In the genomic region with DNA sequence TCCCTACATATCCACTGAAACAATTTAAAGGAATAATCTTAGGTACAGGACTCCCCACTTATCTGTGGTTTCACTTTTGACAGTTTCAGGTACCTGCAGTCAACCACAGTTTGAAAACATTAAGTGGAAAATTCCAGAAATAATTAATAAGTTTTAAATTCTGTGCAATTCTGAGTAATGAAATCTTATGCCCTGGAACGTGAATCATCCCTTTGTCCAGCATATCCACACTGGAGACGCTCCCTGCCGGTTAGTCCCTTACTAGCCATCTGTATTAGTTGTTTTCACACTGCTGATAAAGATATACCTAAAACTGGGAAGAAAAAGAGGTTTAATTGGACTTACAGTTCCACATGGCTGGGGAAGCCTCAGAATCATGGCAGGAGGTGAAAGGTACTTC, we compare ENCODE assay signal across 20 cellular contexts.
DNase-seq lines count a peak whose midpoint lies in the region; ATAC-seq and TF ChIP-seq lines count a peak whose summit lies in the region.
"Had no signal": no experiment of that assay in that cellular context is flagged by ENCODE, and none has a peak within 500 bp of the region (broad histone marks: within the 10 kb centered on the region; RNA-seq: fewer than 3 reads in every experiment).

No MANE protein-coding gene starts in this region.

- TF ChIP-seq POLR2A in GM18505 (IDR thresholded peaks at IDR 0.05; ENCODE audit: borderline replicate concordance, extremely low read depth, insufficient read depth, insufficient read length) = no peak

- H3K36me3 Mint-ChIP-seq in natural killer cell (no peaks in the 10 kb centered on the region), immature natural killer cell (no peaks in the 10 kb centered on the region)
- peaks cover 20% of the 10 kb centered on the region for H3K36me3 Mint-ChIP-seq in natural killer cell treated with Interleukin-12 subunit alpha and Interleukin-12 subunit beta and Interleukin-15 and Interleukin-18, amount 100 ng/mL, for 72 hours
- peaks cover 47% of the 10 kb centered on the region for H3K36me3 Mint-ChIP-seq in activated naive CD8-positive, alpha-beta T cell treated with anti-CD3 and anti-CD28 coated beads for 36 hours

- H3K27me3 Mint-ChIP-seq in natural killer cell (ENCODE audit: low read depth in 2 of 2) (no peaks in the 10 kb centered on the region), immature natural killer cell (ENCODE audit: low read depth in 3 of 3) (no peaks in the 10 kb centered on the region)
- no peaks in the 10 kb centered on the region for H3K27me3 Mint-ChIP-seq in natural killer cell treated with Interleukin-12 subunit alpha and Interleukin-12 subunit beta and Interleukin-15 and Interleukin-18, amount 100 ng/mL, for 72 hours
- H3K27me3 Mint-ChIP-seq in activated naive CD8-positive, alpha-beta T cell treated with anti-CD3 and anti-CD28 coated beads for 36 hours = no peaks in the 10 kb centered on the region
- H3K27me3 Mint-ChIP-seq: activated CD4-positive, alpha-beta memory T cell treated with anti-CD3 and anti-CD28 coated beads for 36 hours; stimulated activated memory B cell treated with anti-CD40 and anti-IgM and Interleukin-4, amounts not matched to agents 10 μg/mL and 1 μg/mL and 100 μg/mL, for 72 hours had no signal

- H3K4me1 Mint-ChIP-seq in natural killer cell (peaks cover 71 to 80% of the 10 kb centered on the region in 2 donors), immature natural killer cell (peaks cover 82 to 96% of the 10 kb centered on the region in 2 donors)
- H3K4me1 Mint-ChIP-seq in natural killer cell treated with Interleukin-12 subunit alpha and Interleukin-12 subunit beta and Interleukin-15 and Interleukin-18, amount 100 ng/mL, for 72 hours (ENCODE audit: low read depth in 2 of 2) = peaks cover 68% of the 10 kb centered on the region in 2 donors
- peaks cover 60% of the 10 kb centered on the region for H3K4me1 Mint-ChIP-seq in activated naive CD8-positive, alpha-beta T cell treated with anti-CD3 and anti-CD28 coated beads for 36 hours

- ATAC-seq in natural killer cell (no peak), HG03432 (IDR thresholded peaks at IDR 0.05; ENCODE audit: unreplicated experiment) (no peak), GM18505 (IDR thresholded peaks at IDR 0.05; ENCODE audit: unreplicated experiment) (no peak)
- no peak for ATAC-seq in natural killer cell treated with Interleukin-12 subunit alpha and Interleukin-12 subunit beta and Interleukin-15 and Interleukin-18, amount 100 ng/mL, for 72 hours
- ATAC-seq: HepG2; left colon; stimulated activated memory B cell treated with anti-CD40 and anti-IgM and Interleukin-4, amounts not matched to agents 10 μg/mL and 1 μg/mL and 100 μg/mL, for 72 hours; upper lobe of right lung had no signal

- no peak overlapping the region for H3K4me3 Mint-ChIP-seq in natural killer cell
- H3K4me3 Mint-ChIP-seq in natural killer cell treated with Interleukin-12 subunit alpha and Interleukin-12 subunit beta and Interleukin-15 and Interleukin-18, amount 100 ng/mL, for 72 hours = no peak overlapping the region
- no peak overlapping the region for H3K4me3 Mint-ChIP-seq in activated naive CD8-positive, alpha-beta T cell treated with anti-CD3 and anti-CD28 coated beads for 36 hours
- peak overlapping the region in 2 of 5 donors; percentile 15 to 50 for H3K4me3 Mint-ChIP-seq in immature natural killer cell
- H3K4me3 Mint-ChIP-seq: activated CD4-positive, alpha-beta memory T cell treated with anti-CD3 and anti-CD28 coated beads for 36 hours; mesothelial cell of epicardium; stimulated activated memory B cell treated with anti-CD40 and anti-IgM and Interleukin-4, amounts not matched to agents 10 μg/mL and 1 μg/mL and 100 μg/mL, for 72 hours; T-helper 1 cell treated with Interleukin-12 subunit alpha and Interleukin-12 subunit beta and Interleukin-4 antibody, amounts not matched to agents 30 μg/mL and 1 μg/mL, for 36 hours had no signal

- H3K9me3 Mint-ChIP-seq in natural killer cell = no peaks in the 10 kb centered on the region
- H3K9me3 Mint-ChIP-seq in natural killer cell treated with Interleukin-12 subunit alpha and Interleukin-12 subunit beta and Interleukin-15 and Interleukin-18, amount 100 ng/mL, for 72 hours = no peaks in the 10 kb centered on the region
- peaks cover 10% of the 10 kb centered on the region for H3K9me3 Mint-ChIP-seq in activated naive CD8-positive, alpha-beta T cell treated with anti-CD3 and anti-CD28 coated beads for 36 hours
- H3K9me3 Mint-ChIP-seq in immature natural killer cell = no peaks in the 10 kb centered on the region
- H3K9me3 Mint-ChIP-seq: mesothelial cell of epicardium; T-helper 1 cell treated with Interleukin-12 subunit alpha and Interleukin-12 subunit beta and Interleukin-4 antibody, amounts not matched to agents 30 μg/mL and 1 μg/mL, for 36 hours had no signal

- DNase-seq in natural killer cell (no peak), immature natural killer cell (no peak), NCI-H1694 (lab: John Stamatoyannopoulos, UW) (no peak), AML-193 (lab: John Stamatoyannopoulos, UW) (no peak)
- no peak for DNase-seq in natural killer cell treated with Interleukin-12 subunit alpha and Interleukin-12 subunit beta and Interleukin-15 and Interleukin-18, amount 100 ng/mL, for 72 hours (ENCODE audit: low spot score)
- no peak for DNase-seq in activated naive CD8-positive, alpha-beta T cell treated with anti-CD3 and anti-CD28 coated beads for 36 hours
- DNase-seq: activated CD4-positive, alpha-beta memory T cell treated with anti-CD3 and anti-CD28 coated beads for 36 hours; amniotic stem cell; COR-L47; left colon; MM.1S; NCI-H187; stimulated activated CD4-positive, alpha-beta T cell treated with anti-CD3 and anti-CD28 coated beads, Interleukin-12 subunit alpha, Interleukin-12 subunit beta, amount 100 ng/mL, for 4 hours; upper lobe of right lung had no signal

- intact Hi-C loops in natural killer cell (cut with micrococcal nuclease) = loop anchor here (5.0 kb wide), 2 partner anchors 34 to 79 kb away; a partner anchor contains a TSS

- no peak for TF ChIP-seq CTCF in natural killer cell (IDR thresholded peaks at IDR 0.05)

- H3K27ac Mint-ChIP-seq in natural killer cell (peak overlapping the region; percentile 20 to 57), immature natural killer cell (peak overlapping the region; percentile 32 to 71 (median 52))
- H3K27ac Mint-ChIP-seq in natural killer cell treated with Interleukin-12 subunit alpha and Interleukin-12 subunit beta and Interleukin-15 and Interleukin-18, amount 100 ng/mL, for 72 hours = peak overlapping the region in 1 of 2 donors; percentile 21
- peak overlapping the region; percentile 22 for H3K27ac Mint-ChIP-seq in activated naive CD8-positive, alpha-beta T cell treated with anti-CD3 and anti-CD28 coated beads for 36 hours
- H3K27ac Mint-ChIP-seq: activated CD4-positive, alpha-beta memory T cell treated with anti-CD3 and anti-CD28 coated beads for 36 hours; mesothelial cell of epicardium; stimulated activated memory B cell treated with anti-CD40 and anti-IgM and Interleukin-4, amounts not matched to agents 10 μg/mL and 1 μg/mL and 100 μg/mL, for 72 hours; T-helper 1 cell treated with Interleukin-12 subunit alpha and Interleukin-12 subunit beta and Interleukin-4 antibody, amounts not matched to agents 30 μg/mL and 1 μg/mL, for 36 hours had no signal
